Comparison of ENCODE assay signal across 8 cellular contexts in the genomic region with DNA sequence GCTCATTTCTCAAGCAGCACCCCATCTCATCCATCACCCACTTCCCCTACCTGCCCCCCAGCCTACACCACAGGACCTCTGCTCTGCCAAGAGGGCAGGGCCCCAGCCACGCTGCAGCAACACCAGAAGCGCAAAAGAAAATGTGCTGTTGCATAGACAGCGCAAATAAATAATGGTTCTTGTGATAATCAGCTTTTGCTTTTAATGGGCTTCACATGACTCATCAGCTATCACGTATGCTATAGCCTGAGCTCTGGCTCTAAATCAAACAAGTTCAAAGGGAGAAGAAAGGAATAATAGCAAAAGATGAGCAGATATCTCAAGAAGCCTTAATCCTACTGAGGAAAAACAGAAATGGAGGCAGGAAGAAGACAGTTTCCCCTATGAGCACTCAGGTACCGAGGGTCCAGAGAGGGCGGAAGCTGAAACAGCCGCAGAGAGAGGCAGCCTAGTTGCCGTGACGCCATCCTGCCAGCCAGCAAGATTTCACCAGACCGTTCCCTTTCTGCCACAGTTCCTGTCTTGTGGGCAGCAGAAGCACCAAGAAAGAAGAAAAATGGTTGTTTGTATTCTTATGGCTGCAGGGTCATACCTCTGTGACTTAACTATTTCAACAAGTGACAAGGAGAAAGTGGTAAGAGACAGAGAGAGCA. TPM values are rescaled to one million over a fixed set of nuclear protein-coding genes. Genes with fewer than 3 reads are reported as not detected.
A peak's percentile ranks its signal among the peaks of the same experiment; 100 is the strongest.
DNase-seq lines count a peak whose midpoint lies in the region; ATAC-seq and TF ChIP-seq lines count a peak whose summit lies in the region.

No MANE protein-coding gene starts in this region.

- peak in 2 of 3 experiments; percentile 3 to 29 for DNase-seq in NCI-H1417 (lab: John Stamatoyannopoulos, UW)
- DNase-seq in NCI-H1417 treated with DMSO at 0.1 percent for 48 hours (lab: John Stamatoyannopoulos, UW): no peak
- DNase-seq in activated CD4-positive, CD25-positive, alpha-beta regulatory T cell (lab: John Stamatoyannopoulos, UW): peak in 3 of 4 experiments; percentile 3 to 36 (median 35)
- peak; percentile 32 for DNase-seq in effector CD8-positive, alpha-beta T cell (lab: John Stamatoyannopoulos, UW)
- DNase-seq in smooth muscle cell (lab: John Stamatoyannopoulos, UW; ENCODE audit: unreplicated experiment): no peak
- DNase-seq in RKO (ENCODE audit: low spot score): no peak
- no peak for DNase-seq in NCI-H345 treated with DMSO at 0.1 percent for 48 hours (lab: John Stamatoyannopoulos, UW; ENCODE audit: unreplicated experiment)

- H3F3A ChIP-seq in smooth muscle cell (ENCODE audit: low read depth): peaks cover 14% of the 10 kb centered on the region

- no peaks in the 10 kb centered on the region for H3K36me3 ChIP-seq in smooth muscle cell (ENCODE audit: low read depth)

- no peaks in the 10 kb centered on the region for H3K9me3 ChIP-seq in smooth muscle cell (replicated peaks; ENCODE audit: low read depth)

- H2AFZ ChIP-seq in smooth muscle cell (ENCODE audit: low read depth): peak overlapping the region; percentile 22

- peaks cover 11% of the 10 kb centered on the region for H3K79me2 ChIP-seq in smooth muscle cell (ENCODE audit: low read depth)

- TF ChIP-seq CTCF in smooth muscle cell (IDR thresholded peaks at IDR 0.05; ENCODE audit: borderline replicate concordance, insufficient read depth, poor library complexity, severe bottlenecking): no peak

- peak; percentile 91 for ATAC-seq in HG03442 (IDR thresholded peaks at IDR 0.05; ENCODE audit: unreplicated experiment)

- no peaks in the 10 kb centered on the region for H4K20me1 ChIP-seq in smooth muscle cell (ENCODE audit: low read depth)

- H3K4me1 ChIP-seq in smooth muscle cell (ENCODE audit: low read depth): peaks cover 13% of the 10 kb centered on the region

- no peaks in the 10 kb centered on the region for H3K27me3 ChIP-seq in smooth muscle cell (ENCODE audit: low read depth)

- H3K4me3 ChIP-seq in smooth muscle cell: peak overlapping the region; percentile 29

- WGBS in smooth muscle cell (ENCODE audit: low lambda C conversion rate): 27% methylated on average over 10 of the region's 10 CpGs

- peak overlapping the region; percentile 80 for H3K4me2 ChIP-seq in smooth muscle cell

- peak overlapping the region; percentile 92 for H3K27ac ChIP-seq in smooth muscle cell (ENCODE audit: low read depth)

- peak overlapping the region; percentile 43 for H3K9ac ChIP-seq in smooth muscle cell (ENCODE audit: low read depth)

RNA-seq across cellular contexts. Expression of gene RAB27A, which starts 22.1 kb away (rescaled TPM):
- total RNA-seq in smooth muscle cell: 14.6 and 18.0 TPM in 2 replicates
- polyA plus RNA-seq in smooth muscle cell: 15.6 and 16.6 TPM in 2 replicates

RNA-seq across cellular contexts. Expression of gene PIGBOS1, which starts 51.4 kb away (rescaled TPM):
- 14.6 and 32.2 TPM in 2 replicates for total RNA-seq in smooth muscle cell
- polyA plus RNA-seq in smooth muscle cell: 18.4 and 25.0 TPM in 2 replicates

RNA-seq across cellular contexts. Expression of gene PIGB, which starts 51.5 kb away (rescaled TPM):
- 12.9 and 18.8 TPM in 2 replicates for total RNA-seq in smooth muscle cell
- 10.4 and 11.1 TPM in 2 replicates for polyA plus RNA-seq in smooth muscle cell

Comparison
In these comparisons a context has a peak if more than half of its experiments do, and no peak if none do; other contexts are left out.
1. DNase-seq: peak in NCI-H1417 (2 of 3), activated CD4-positive, CD25-positive, alpha-beta regulatory T cell (3 of 4) and effector CD8-positive, alpha-beta T cell (single experiment); none in NCI-H1417 treated with DMSO at 0.1 percent for 48 hours (single experiment), smooth muscle cell (single experiment), RKO (single experiment) and NCI-H345 treated with DMSO at 0.1 percent for 48 hours (single experiment).